Comparison of ENCODE assay signal across 9 cellular contexts in genomic region chr11:86459682-86460460, GRCh38.
DNase-seq lines count a peak whose midpoint lies in the region; ATAC-seq, FAIRE-seq and TF ChIP-seq lines count a peak whose summit lies in the region.
"Had no signal": no experiment of that assay in that cellular context is flagged by ENCODE, and none has a peak within 500 bp of the region (broad histone marks: within the 10 kb centered on the region; RNA-seq: fewer than 3 reads in every experiment).

No MANE protein-coding gene starts in this region.

- H4K20me1 ChIP-seq in GM23248 (ENCODE audit: insufficient read depth), result no peaks in the 10 kb centered on the region

- H3K4me1 ChIP-seq in GM23248 (ENCODE audit: insufficient read depth), result peaks cover 24% of the 10 kb centered on the region
- peaks cover 34% of the 10 kb centered on the region for H3K4me1 ChIP-seq in foreskin keratinocyte
- H3K4me1 ChIP-seq: colonic mucosa had no signal

- no peak overlapping the region for H2AFZ ChIP-seq in GM23248

- TF ChIP-seq POLR2A in GM12892 (IDR thresholded peaks at IDR 0.05; ENCODE audit: low read depth, low read length), result no peak

- TF ChIP-seq CTCF in foreskin keratinocyte (conservative IDR thresholded peaks at IDR 0.05), result peak; percentile 31

- no peak overlapping the region for H3K9ac ChIP-seq in GM23248

- H3K4me3 ChIP-seq in GM23248, result no peak overlapping the region
- H3K4me3 ChIP-seq: colonic mucosa had no signal

- 69 to 74% methylated on average over 3 of the region's 3 CpGs for WGBS in GM23248 (ENCODE audit: low coverage in 1 of 2, low lambda C conversion rate in 2 of 2, missing lambda C conversion rate in 2 of 2), 2 experiments

- ATAC-seq in foreskin keratinocyte, result peak; percentile 74
- ATAC-seq in sciatic nerve, result peak; percentile 61
- no peak for ATAC-seq in HG02938 (IDR thresholded peaks at IDR 0.05; ENCODE audit: unreplicated experiment)

- no peaks in the 10 kb centered on the region for H3K9me3 ChIP-seq in GM23248 (ENCODE audit: low read depth)
- H3K9me3 ChIP-seq: colonic mucosa had no signal

- H3K4me2 ChIP-seq in GM23248 (ENCODE audit: unreplicated experiment), result peak overlapping the region; percentile 36

- in situ Hi-C loops in GM23248 (cut with MboI), result loop anchor here (5.0 to 25.0 kb wide), 4 partner anchors 135 to 827 kb away; no protein-coding TSS in a partner anchor

- no peak overlapping the region for H3K27ac ChIP-seq in GM23248
- H3K27ac ChIP-seq in foreskin keratinocyte, result peak overlapping the region; percentile 63
- H3K27ac ChIP-seq: colonic mucosa had no signal

- no peaks in the 10 kb centered on the region for H3F3A ChIP-seq in GM23248 (ENCODE audit: insufficient read depth)

- no peaks in the 10 kb centered on the region for H3K9me2 ChIP-seq in GM23248 (ENCODE audit: insufficient read depth)

- H3K36me3 ChIP-seq in GM23248 (ENCODE audit: low read depth), result no peaks in the 10 kb centered on the region
- H3K36me3 ChIP-seq: colonic mucosa had no signal

- no peaks in the 10 kb centered on the region for H3K27me3 ChIP-seq in GM23248 (replicated peaks; ENCODE audit: insufficient read depth)
- H3K27me3 ChIP-seq in foreskin keratinocyte, result no peaks in the 10 kb centered on the region
- H3K27me3 ChIP-seq: colonic mucosa had no signal

- FAIRE-seq in GM12892 (lab: Jason Lieb, UNC), result no peak

- H3K79me2 ChIP-seq in GM23248 (ENCODE audit: insufficient read depth), result no peaks in the 10 kb centered on the region

- DNase-seq in GM23248 (peak; percentile 85), SHP77 treated with DMSO at 0.1 percent for 48 hours (lab: John Stamatoyannopoulos, UW) (peak; percentile 16), foreskin keratinocyte (peak; percentile 84 to 90), sciatic nerve (ENCODE audit: low spot score) (peak; percentile 71), GM12892 (ENCODE audit: insufficient read length) (no peak), NCI-H128 (lab: John Stamatoyannopoulos, UW; ENCODE audit: unreplicated experiment) (no peak)
- no peak for DNase-seq in stimulated activated naive CD4-positive, alpha-beta T cell (lab: John Stamatoyannopoulos, UW)
- DNase-seq: colonic mucosa had no signal

- intact Hi-C loops in sciatic nerve (cut with DNase I), result loop anchor here (5.0 to 10.0 kb wide), 2 partner anchors 155 to 357 kb away; no protein-coding TSS in a partner anchor

Comparison
In these comparisons a context has a peak if more than half of its experiments do, and no peak if none do; other contexts are left out.
1. DNase-seq: peak in GM23248 (single experiment), SHP77 treated with DMSO at 0.1 percent for 48 hours (single experiment), foreskin keratinocyte (2 of 2) and sciatic nerve (single experiment); none in GM12892 (single experiment), NCI-H128 (single experiment) and stimulated activated naive CD4-positive, alpha-beta T cell (0 of 6).